Comparison of ENCODE assay signal across 8 cellular contexts in genomic region chr2:162074579-162074922, GRCh38. TPM values are rescaled to one million over a fixed set of nuclear protein-coding genes. Genes with fewer than 3 reads are reported as not detected.
A peak's percentile ranks its signal among the peaks of the same experiment; 100 is the strongest.
DNase-seq lines count a peak whose midpoint lies in the region; ATAC-seq, FAIRE-seq and TF ChIP-seq lines count a peak whose summit lies in the region.

No MANE protein-coding gene starts in this region.

- CTCF ChIA-PET in Calu3 (lab: Charles Lee) = no interaction called here
- CTCF ChIA-PET in H1 (lab: Charles Lee; ENCODE audit: partially characterized antibody) = interaction anchor here (0.5 to 1.4 kb wide), 10 partner anchors 9 to 608 kb away, joined by 3 to 4 read pairs (median 3); no protein-coding TSS in a partner anchor

- H3K36me3 ChIP-seq in MG63 (no peaks in the 10 kb centered on the region), H1 (ENCODE audit: control insufficient read depth in 2 of 4, insufficient read depth in 4 of 4, low read length in 3 of 4) (peaks cover 0 to 2% (median 0%) of the 10 kb centered on the region in 4 experiments; a peak in 1 of 8 replicates), neuron (ENCODE audit: insufficient read depth, low read length) (no peaks in the 10 kb centered on the region), aorta (ENCODE audit: control insufficient read depth in 1 of 2, insufficient read depth in 2 of 2, low read length in 1 of 2) (no peaks in the 10 kb centered on the region)

- peak overlapping the region; percentile 81 for H2BK120ac ChIP-seq in H1 (replicated peaks; ENCODE audit: low read depth, low read length)

- POLR2A ChIA-PET in H1 (lab: Charles Lee; ENCODE audit: partially characterized antibody) = interaction anchor here (1.2 kb wide), 2 partner anchors 9 to 85 kb away, joined by 4 to 5 read pairs; no protein-coding TSS in a partner anchor

- no peak overlapping the region for H3K56ac ChIP-seq in H1 (replicated peaks; ENCODE audit: insufficient read length, low read depth, low read length)

- peak overlapping the region in 1 of 4 experiments; percentile 65; a peak in 1 of 7 replicates for H3K9ac ChIP-seq in H1 (replicated peaks in 1 of 4; ENCODE audit: extremely low read depth in 1 of 4, low read depth in 3 of 4, low read length in 3 of 4)

- no peak for ATAC-seq in aorta (ENCODE audit: low FRiP score)

- BruUV-seq in Calu3 (replicated peaks; lab: Mats Ljungman, UMichigan) = no TSS peak

- H3K4me1 ChIP-seq in H1 (replicated peaks in 1 of 4; ENCODE audit: control insufficient read depth in 3 of 4, insufficient read depth in 4 of 4, low read length in 3 of 4) (peaks cover 3 to 16% (median 13%) of the 10 kb centered on the region in 4 experiments), neuron (ENCODE audit: insufficient read depth, low read length) (peaks cover 7% of the 10 kb centered on the region), aorta (ENCODE audit: control insufficient read depth in 1 of 2, insufficient read depth in 2 of 2, low read length in 2 of 2) (no peaks in the 10 kb centered on the region)

- H3K27me3 Mint-ChIP-seq in Calu3 (ENCODE audit: unreplicated experiment) = no peaks in the 10 kb centered on the region

- H3K4me3 ChIP-seq in MG63 = peak overlapping the region; percentile 47
- H3K4me3 ChIP-seq in H1 (ENCODE audit: extremely low read depth in 1 of 4, insufficient read depth in 2 of 4, low read depth in 3 of 4, low read length in 4 of 4) = peak overlapping the region; percentile 34 to 87 (median 64); a peak in 6 of 8 replicates
- peak overlapping the region; percentile 32 for H3K4me3 ChIP-seq in neuron (ENCODE audit: low read length)
- no peak overlapping the region for H3K4me3 ChIP-seq in aorta (ENCODE audit: low read length in 2 of 2)

- H4K8ac ChIP-seq in H1 (ENCODE audit: extremely low read depth, insufficient read depth, low read length) = no peak overlapping the region

- H3K27me3 ChIP-seq in MG63 (no peaks in the 10 kb centered on the region; the same call in 1 of the 2 replicates), H1 (replicated peaks in 1 of 4; ENCODE audit: control insufficient read depth in 3 of 4, extremely low read depth in 1 of 4, insufficient read depth in 3 of 4, low read length in 3 of 4) (peaks cover 0 to 15% (median 12%) of the 10 kb centered on the region in 4 experiments; a peak in 5 of 7 replicates), neuron (ENCODE audit: insufficient read depth, low read length) (peaks cover 35% of the 10 kb centered on the region), aorta (ENCODE audit: control insufficient read depth in 1 of 2, insufficient read depth in 2 of 2, low read length in 1 of 2) (no peaks in the 10 kb centered on the region)

- H3K4me2 ChIP-seq in H1 (ENCODE audit: insufficient read depth in 1 of 2, low read depth in 2 of 2, low read length in 2 of 2) = peak overlapping the region; percentile 96 to 99

- no peak for TF ChIP-seq CTCF in Calu3 (IDR thresholded peaks at IDR 0.05; ENCODE audit: unreplicated experiment)
- no peak for TF ChIP-seq CTCF in H1 (IDR thresholded peaks at IDR 0.05; ENCODE audit: control extremely low read depth in 1 of 3, insufficient read depth in 1 of 3, low read depth in 1 of 3, low read length in 3 of 3)

- H2AFZ ChIP-seq in H1 (ENCODE audit: low read length) = peak overlapping the region; percentile 85; the same call in 1 of the 2 replicates
- H2AFZ ChIP-seq in neuron (ENCODE audit: low read depth, low read length) = no peak overlapping the region

- intact Hi-C loops in Calu3 (cut with micrococcal nuclease; ENCODE audit: unreplicated experiment) (loop anchor here (5.0 kb wide), 2 partner anchors 48 to 67 kb away; no protein-coding TSS in a partner anchor), aorta (cut with DNase I) (no loop called here)

- no peaks in the 10 kb centered on the region for H3K79me1 ChIP-seq in H1 (ENCODE audit: low read depth, low read length)

- no peak overlapping the region for H2BK15ac ChIP-seq in H1 (ENCODE audit: low read length)

- no peak overlapping the region for H2AK5ac ChIP-seq in H1 (ENCODE audit: low read depth, low read length)

- no peaks in the 10 kb centered on the region for H4K20me1 ChIP-seq in H1 (replicated peaks in 1 of 2; ENCODE audit: control insufficient read depth in 1 of 2, insufficient read depth in 2 of 2, low read length in 2 of 2)

- H3K27ac Mint-ChIP-seq in Calu3 (ENCODE audit: unreplicated experiment) = no peak overlapping the region

- no peak overlapping the region for H4K91ac ChIP-seq in H1 (replicated peaks; ENCODE audit: insufficient read length, low read length)

- peaks cover 6% of the 10 kb centered on the region; the same call in 1 of the 2 replicates for H3K23me2 ChIP-seq in H1 (ENCODE audit: low read depth, low read length)

- no peak for TF ChIP-seq RAD21 in H1 (IDR thresholded peaks at IDR 0.05 in 1 of 2, conservative IDR thresholded peaks at IDR 0.05 in 1 of 2; ENCODE audit: low read depth in 2 of 2, low read length in 2 of 2)

- H3K18ac ChIP-seq in H1 (ENCODE audit: extremely low read depth, low read length) = no peak overlapping the region

- WGBS in H1 (ENCODE audit: extremely low coverage in 1 of 2, insufficient coverage in 1 of 2, insufficient read length in 1 of 2, insufficient replicate concordance in 2 of 2, low coverage in 1 of 2, low lambda C conversion rate in 2 of 2, missing lambda C conversion rate in 1 of 2), 2 experiments = 46% methylated on average over 2 of the region's 2 CpGs; no CpG with 5 or more reads in 1 of the 2 experiments
- WGBS in aorta, 2 donors = 73 to 79% methylated on average over 2 of the region's 2 CpGs

- no peaks in the 10 kb centered on the region for H3K79me2 ChIP-seq in H1 (ENCODE audit: control insufficient read depth in 1 of 2, insufficient read depth in 2 of 2, low read length in 2 of 2)

- H2BK20ac ChIP-seq in H1 (ENCODE audit: low read length) = no peak overlapping the region

- H3K36me3 Mint-ChIP-seq in Calu3 (ENCODE audit: insufficient read depth, unreplicated experiment) = peaks cover 26% of the 10 kb centered on the region

- in situ Hi-C loops in ACHN (cut with HindIII; ENCODE audit: low pct_ligation_motif_present, low pct_unique_long_range_greater_than_20kb, low sequenced_read_pairs) = no loop called here

- H3K9me3 ChIP-seq in MG63 (peaks cover 10% of the 10 kb centered on the region), H1 (ENCODE audit: insufficient read depth in 2 of 2, low read depth in 1 of 2, low read length in 1 of 2) (peaks cover 12 to 13% of the 10 kb centered on the region in 2 experiments; a peak in 3 of 4 replicates), neuron (ENCODE audit: low read length) (peaks cover 5% of the 10 kb centered on the region), aorta (ENCODE audit: control insufficient read depth, low read length) (peaks cover 8% of the 10 kb centered on the region)

- peak overlapping the region; percentile 95 for H3K4me3 Mint-ChIP-seq in Calu3 (ENCODE audit: low read depth, unreplicated experiment)

- no peak overlapping the region for H2BK5ac ChIP-seq in H1 (ENCODE audit: low read depth, low read length)

- no peak for TF ChIP-seq EP300 in H1 (IDR thresholded peaks at IDR 0.05; ENCODE audit: borderline replicate concordance in 1 of 2, low read depth in 2 of 2, low read length in 2 of 2)

- H3K4me1 Mint-ChIP-seq in Calu3 (ENCODE audit: low read depth, unreplicated experiment) = peaks cover 33% of the 10 kb centered on the region

- peaks cover 4% of the 10 kb centered on the region for H3K9me3 Mint-ChIP-seq in Calu3 (ENCODE audit: low read depth, unreplicated experiment)

- no peak overlapping the region for H3K23ac ChIP-seq in H1 (ENCODE audit: insufficient read length)

- H4K5ac ChIP-seq in H1 (ENCODE audit: insufficient read length, low read depth, low read length) = no peak overlapping the region

- no peak overlapping the region for H3K4ac ChIP-seq in H1 (replicated peaks; ENCODE audit: insufficient read length, low read depth, low read length)

- peak; percentile 13 for FAIRE-seq in H1 (lab: Jason Lieb, UNC)

- no peak for TF ChIP-seq POLR2A in H1 (IDR thresholded peaks at IDR 0.05; ENCODE audit: control extremely low read depth in 1 of 2, low read depth in 2 of 2, low read length in 2 of 2)

- no peak overlapping the region for H3K14ac ChIP-seq in H1 (ENCODE audit: insufficient read length)

- H3K27ac ChIP-seq in H1 (ENCODE audit: low read depth, low read length) = no peak overlapping the region
- no peak overlapping the region for H3K27ac ChIP-seq in aorta (ENCODE audit: low read depth in 1 of 2, low read length in 2 of 2)

- H2BK12ac ChIP-seq in H1 (ENCODE audit: low read depth, low read length) = peak overlapping the region; percentile 90

- DNase-seq in Calu3 = no peak
- DNase-seq in MG63 = no peak
- no peak for DNase-seq in H1 (ENCODE audit: low read depth in 1 of 2, low spot score in 2 of 2)
- no peak for DNase-seq in NCI-H128 (lab: John Stamatoyannopoulos, UW; ENCODE audit: unreplicated experiment)
- no peak for DNase-seq in ACHN
- no peak for DNase-seq in aorta
- no peak for DNase-seq in NCI-H1694 treated with DMSO at 0.1 percent for 48 hours (lab: John Stamatoyannopoulos, UW)

TF ChIP-seq in H1, 55 proteins besides CTCF, POLR2A, EP300 and RAD21:
- TF ChIP-seq, protein P1, sequence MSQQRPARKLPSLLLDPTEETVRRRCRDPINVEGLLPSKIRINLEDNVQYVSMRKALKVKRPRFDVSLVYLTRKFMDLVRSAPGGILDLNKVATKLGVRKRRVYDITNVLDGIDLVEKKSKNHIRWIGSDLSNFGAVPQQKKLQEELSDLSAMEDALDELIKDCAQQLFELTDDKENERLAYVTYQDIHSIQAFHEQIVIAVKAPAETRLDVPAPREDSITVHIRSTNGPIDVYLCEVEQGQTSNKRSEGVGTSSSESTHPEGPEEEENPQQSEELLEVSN (IDR thresholded peaks at IDR 0.05) = 0 out of 2 replicates have a peak, but pooled peaks have one; percentile 1
- TF ChIP-seq TEAD4 (IDR thresholded peaks at IDR 0.05; ENCODE audit: low read depth, low read length) (no peak), SP1 (IDR thresholded peaks at IDR 0.05; ENCODE audit: low read depth, low read length) (0 out of 2 replicates have a peak, but pooled peaks have one; percentile 0), TBP (IDR thresholded peaks at IDR 0.05; ENCODE audit: low read depth, low read length) (no peak)

RNA-seq across cellular contexts. Expression of gene DPP4, which starts 0.5 kb away (rescaled TPM):
- total RNA-seq in Calu3 (2022) = 27.6 TPM in 2 replicates
- 0.53 and 0.76 TPM in 2 replicates for total RNA-seq in MG63 (2014; rRNA removed; shearing (Covaris generic); ENCODE audit: low replicate concordance)
- 3.1 and 3.3 TPM in 2 replicates for total RNA-seq in H1 (2021; fragmentation: NEBNext Ultra II Directional; extraction: Animal tissue kit (Norgen Biotek cat#: 25700))
- 1.0 and 1.3 TPM in 2 replicates for polyA plus RNA-seq in H1 (2011; rRNA removed)
- 1.5 TPM for polyA plus RNA-seq in H1 (2011; cell fraction: cytosol; rRNA removed)
- 1.4 TPM for polyA plus RNA-seq in H1 (2011; cell fraction: nucleus; rRNA removed)
- polyA plus RNA-seq in H1 (2012, experiment 1 of 2) = 2.6 to 4.3 TPM (median 3.5 TPM) in 4 replicates
- polyA plus RNA-seq in H1 (2012, experiment 2 of 2) = 0.51 TPM
- polyA plus RNA-seq in H1 (2013, experiment 1 of 2) = 2.3 TPM
- polyA plus RNA-seq in H1 (2013, experiment 2 of 2) = 2.6 TPM
- polyA minus RNA-seq in H1 (2011; rRNA and poly(A)+ RNA removed) = 1.8 and 3.3 TPM in 2 replicates
- polyA minus RNA-seq in H1 (2011; cell fraction: cytosol; rRNA and poly(A)+ RNA removed) = 3.7 TPM
- polyA minus RNA-seq in H1 (2011; cell fraction: nucleus; rRNA and poly(A)+ RNA removed) = 8.1 TPM
- total RNA-seq in aorta = 1 to 10 TPM; 3.5 to 3.7 TPM
- 1 to 10 TPM in 1 of 2 donors, under 1 TPM in 1; 0.20 to 4.1 TPM for polyA plus RNA-seq in aorta

Comparison
In these comparisons a context has a peak if more than half of its experiments do, and no peak if none do; other contexts are left out.
1. H3K4me3 ChIP-seq: peak in MG63 (single experiment), H1 (4 of 4) and neuron (single experiment); none in aorta (0 of 2).